Comparison of ENCODE assay signal across 10 cellular contexts in genomic region chrX:118211891-118212816, GRCh38.
A peak's percentile ranks its signal among the peaks of the same experiment; 100 is the strongest.
DNase-seq lines count a peak whose midpoint lies in the region; ATAC-seq and TF ChIP-seq lines count a peak whose summit lies in the region.
"Had no signal": no experiment of that assay in that cellular context is flagged by ENCODE, and none has a peak within 500 bp of the region (broad histone marks: within the 10 kb centered on the region; RNA-seq: fewer than 3 reads in every experiment).

No MANE protein-coding gene starts in this region.

- no peak for TF ChIP-seq CTCF in RWPE1 (conservative IDR thresholded peaks at IDR 0.05; ENCODE audit: low read depth)

- no peak overlapping the region for H3K27ac Mint-ChIP-seq in stimulated activated effector memory CD8-positive, alpha-beta T cell treated with anti-CD3 and anti-CD28 coated beads, Interleukin-12 subunit alpha, Interleukin-12 subunit beta, amount 100 ng/mL, for 72 hours

- H3K9me3 Mint-ChIP-seq in stimulated activated effector memory CD8-positive, alpha-beta T cell treated with anti-CD3 and anti-CD28 coated beads, Interleukin-12 subunit alpha, Interleukin-12 subunit beta, amount 100 ng/mL, for 72 hours = no peaks in the 10 kb centered on the region

- H3K36me3 Mint-ChIP-seq in stimulated activated effector memory CD8-positive, alpha-beta T cell treated with anti-CD3 and anti-CD28 coated beads, Interleukin-12 subunit alpha, Interleukin-12 subunit beta, amount 100 ng/mL, for 72 hours = no peaks in the 10 kb centered on the region

- H3K4me3 Mint-ChIP-seq in stimulated activated effector memory CD8-positive, alpha-beta T cell treated with anti-CD3 and anti-CD28 coated beads, Interleukin-12 subunit alpha, Interleukin-12 subunit beta, amount 100 ng/mL, for 72 hours = no peak overlapping the region

- peak; percentile 43 for DNase-seq in NCI-H345 (lab: John Stamatoyannopoulos, UW)
- DNase-seq in NCI-H345 treated with DMSO at 0.1 percent for 48 hours (lab: John Stamatoyannopoulos, UW; ENCODE audit: unreplicated experiment) = no peak
- peak; percentile 3 for DNase-seq in left kidney (ENCODE audit: low read depth, low spot score)
- DNase-seq in activated CD4-positive, CD25-positive, alpha-beta regulatory T cell treated with anti-CD3 and anti-CD28 coated beads, Interleukin-2, amount 50 U/mL, for 72 hours = no peak
- no peak for DNase-seq in RWPE1 (ENCODE audit: low spot score)
- DNase-seq in stimulated activated effector memory CD8-positive, alpha-beta T cell treated with anti-CD3 and anti-CD28 coated beads, Interleukin-12 subunit alpha, Interleukin-12 subunit beta, amount 100 ng/mL, for 72 hours (ENCODE audit: low spot score in 2 of 2) = no peak
- DNase-seq: mucosa of descending colon, Right ventricle myocardium superior had no signal

- no peaks in the 10 kb centered on the region for H3K4me1 Mint-ChIP-seq in stimulated activated effector memory CD8-positive, alpha-beta T cell treated with anti-CD3 and anti-CD28 coated beads, Interleukin-12 subunit alpha, Interleukin-12 subunit beta, amount 100 ng/mL, for 72 hours

- ATAC-seq in GM21723 (IDR thresholded peaks at IDR 0.05; ENCODE audit: unreplicated experiment) (peak; percentile 52), HG03442 (IDR thresholded peaks at IDR 0.05; ENCODE audit: unreplicated experiment) (peak; percentile 50)
- ATAC-seq in stimulated activated effector memory CD8-positive, alpha-beta T cell treated with anti-CD3 and anti-CD28 coated beads, Interleukin-12 subunit alpha, Interleukin-12 subunit beta, amount 100 ng/mL, for 72 hours = no peak
- ATAC-seq: mucosa of descending colon had no signal

- POLR2A ChIA-PET in RWPE1 (lab: Yijun Ruan, JAX; ENCODE audit: low non-redundant PET) = no interaction called here

- CTCF ChIA-PET in RWPE1 (lab: Yijun Ruan, JAX) = no interaction called here

- no peak overlapping the region for H3K27ac ChIP-seq in RWPE1

Comparison
In these comparisons a context has a peak if more than half of its experiments do, and no peak if none do; other contexts are left out.
1. DNase-seq: peak in NCI-H345 (single experiment) and left kidney (single experiment); none in NCI-H345 treated with DMSO at 0.1 percent for 48 hours (single experiment), activated CD4-positive, CD25-positive, alpha-beta regulatory T cell treated with anti-CD3 and anti-CD28 coated beads, Interleukin-2, amount 50 U/mL, for 72 hours (single experiment), RWPE1 (single experiment) and stimulated activated effector memory CD8-positive, alpha-beta T cell treated with anti-CD3 and anti-CD28 coated beads, Interleukin-12 subunit alpha, Interleukin-12 subunit beta, amount 100 ng/mL, for 72 hours (0 of 2).